17 cellular contexts compared by ENCODE assay signal in the genomic region with DNA sequence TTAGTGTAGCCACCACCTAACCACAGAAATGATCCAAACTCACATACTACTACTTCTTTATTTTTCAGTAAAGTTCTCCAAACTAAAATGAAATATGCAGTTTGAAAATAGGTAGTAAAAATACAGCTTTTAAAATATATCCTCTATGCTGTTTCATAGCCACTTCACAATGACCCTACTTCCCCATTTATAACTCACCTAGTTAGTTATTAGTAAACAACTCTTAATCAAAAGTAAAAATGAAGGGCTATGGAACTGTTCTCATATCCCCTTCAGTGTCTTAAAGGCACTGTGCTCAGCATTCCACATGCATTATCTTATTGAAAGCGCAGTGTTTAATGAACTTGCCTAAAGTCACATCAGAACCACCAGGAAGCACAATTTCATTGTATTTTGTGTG. TPM values are rescaled to one million over a fixed set of nuclear protein-coding genes. Genes with fewer than 3 reads are reported as not detected.
DNase-seq lines count a peak whose midpoint lies in the region; ATAC-seq and TF ChIP-seq lines count a peak whose summit lies in the region.
"Had no signal": no experiment of that assay in that cellular context is flagged by ENCODE, and none has a peak within 500 bp of the region (broad histone marks: within the 10 kb centered on the region; RNA-seq: fewer than 3 reads in every experiment).

No MANE protein-coding gene starts in this region.

- no peaks in the 10 kb centered on the region for H3K4me1 ChIP-seq in CD4-positive, CD25-positive, alpha-beta regulatory T cell (ENCODE audit: control insufficient read depth, insufficient read depth, low read length, poor library complexity, severe bottlenecking)

- H3K27ac ChIP-seq in CD4-positive, CD25-positive, alpha-beta regulatory T cell (ENCODE audit: insufficient read depth, low read length, poor library complexity, severe bottlenecking) = no peak overlapping the region
- H3K27ac ChIP-seq: A549, esophagus muscularis mucosa, PC-9, upper lobe of left lung, WERI-Rb-1 had no signal

- ATAC-seq in CD4-positive, CD25-positive, alpha-beta regulatory T cell (ENCODE audit: low read depth in 2 of 2) = no peak
- ATAC-seq in GM19467 (IDR thresholded peaks at IDR 0.05; ENCODE audit: unreplicated experiment) = peak; percentile 65
- ATAC-seq in HG03135 (IDR thresholded peaks at IDR 0.05; ENCODE audit: unreplicated experiment) = peak; percentile 77
- no peak for ATAC-seq in SK-N-SH treated with all-trans-retinoic acid at 6 μM for 48 hours
- ATAC-seq in HG02610 (IDR thresholded peaks at IDR 0.05; ENCODE audit: unreplicated experiment) = no peak
- ATAC-seq: A549 had no signal

- no peaks in the 10 kb centered on the region for H3K27me3 ChIP-seq in CD4-positive, CD25-positive, alpha-beta regulatory T cell (ENCODE audit: control insufficient read depth, insufficient read depth, low read length)
- H3K27me3 ChIP-seq: esophagus muscularis mucosa, upper lobe of left lung had no signal

- peak overlapping the region in 2 of 4 donors; percentile 28 to 62 for H3K4me3 Mint-ChIP-seq in CD4-positive, CD25-positive, alpha-beta regulatory T cell
- no peak overlapping the region for H3K4me3 Mint-ChIP-seq in immature natural killer cell

- H3K27ac Mint-ChIP-seq in CD4-positive, CD25-positive, alpha-beta regulatory T cell = peak overlapping the region; percentile 2 to 34 (median 5)
- H3K27ac Mint-ChIP-seq in immature natural killer cell = peak overlapping the region in 4 of 6 donors; percentile 15 to 80 (median 48)

- H3K36me3 Mint-ChIP-seq in CD4-positive, CD25-positive, alpha-beta regulatory T cell = no peaks in the 10 kb centered on the region
- no peaks in the 10 kb centered on the region for H3K36me3 Mint-ChIP-seq in immature natural killer cell

- H3K4me1 Mint-ChIP-seq in CD4-positive, CD25-positive, alpha-beta regulatory T cell = peaks cover 26 to 62% (median 36%) of the 10 kb centered on the region in 4 donors
- H3K4me1 Mint-ChIP-seq in immature natural killer cell = peaks cover 51 to 67% of the 10 kb centered on the region in 2 donors

- H3K9me3 Mint-ChIP-seq in CD4-positive, CD25-positive, alpha-beta regulatory T cell = peaks cover 0 to 1% (median 0%) of the 10 kb centered on the region in 7 donors
- H3K9me3 Mint-ChIP-seq in immature natural killer cell = peaks cover 0 to 3% (median 1%) of the 10 kb centered on the region in 6 donors

- no peaks in the 10 kb centered on the region for H3K36me3 ChIP-seq in CD4-positive, CD25-positive, alpha-beta regulatory T cell (ENCODE audit: control insufficient read depth, insufficient read depth, low read length)
- H3K36me3 ChIP-seq: esophagus muscularis mucosa, upper lobe of left lung, WERI-Rb-1 had no signal

- DNase-seq in CD4-positive, CD25-positive, alpha-beta regulatory T cell = no peak
- no peak for DNase-seq in immature natural killer cell
- no peak for DNase-seq in HK-2 (ENCODE audit: unreplicated experiment)
- DNase-seq in nucleus accumbens (lab: John Stamatoyannopoulos, UW) = no peak
- DNase-seq: COR-L47; NCI-H1930; NCI-H526; PC-9; stimulated activated CD4-positive, alpha-beta T cell treated with anti-CD3 and anti-CD28 coated beads, Interleukin-1b, Interleukin-23, amount 100 ng/mL, for 48 hours; upper lobe of left lung; WERI-Rb-1 had no signal

- no peak overlapping the region for H3K4me3 ChIP-seq in CD4-positive, CD25-positive, alpha-beta regulatory T cell (ENCODE audit: low read depth, low read length)
- H3K4me3 ChIP-seq: A549, esophagus muscularis mucosa, PC-9, upper lobe of left lung had no signal

- no peaks in the 10 kb centered on the region for H3K9me3 ChIP-seq in CD4-positive, CD25-positive, alpha-beta regulatory T cell (ENCODE audit: control insufficient read depth in 2 of 2, low read length in 2 of 2)
- H3K9me3 ChIP-seq: A549, esophagus muscularis mucosa, upper lobe of left lung had no signal

- no peaks in the 10 kb centered on the region for H3K27me3 Mint-ChIP-seq in CD4-positive, CD25-positive, alpha-beta regulatory T cell
- H3K27me3 Mint-ChIP-seq in immature natural killer cell (ENCODE audit: low read depth in 3 of 3) = peaks cover 0 to 5% (median 3%) of the 10 kb centered on the region in 3 donors

TF ChIP-seq in SK-N-SH treated with all-trans-retinoic acid at 6 μM for 48 hours, 23 proteins besides CTCF, POLR2A, EP300 and RAD21:
- TF ChIP-seq TCF4 (CRISPR knock-in tag; IDR thresholded peaks at IDR 0.05; ENCODE audit: borderline replicate concordance) = no peak
- TF ChIP-seq POU6F1 (CRISPR knock-in tag; IDR thresholded peaks at IDR 0.05; ENCODE audit: borderline replicate concordance, low read depth) = no peak
- TF ChIP-seq TSHZ2 (CRISPR knock-in tag; IDR thresholded peaks at IDR 0.05) = no peak
- no peak for TF ChIP-seq TOX (CRISPR knock-in tag; IDR thresholded peaks at IDR 0.05; ENCODE audit: borderline replicate concordance)
- TF ChIP-seq ARNTL (CRISPR knock-in tag; IDR thresholded peaks at IDR 0.05; ENCODE audit: borderline replicate concordance, low read depth) = no peak
- TF ChIP-seq ZNF8 (CRISPR knock-in tag; IDR thresholded peaks at IDR 0.05) = no peak
- TF ChIP-seq ISL1 (CRISPR knock-in tag; IDR thresholded peaks at IDR 0.05) = no peak
- no peak for TF ChIP-seq PATZ1 (CRISPR knock-in tag; IDR thresholded peaks at IDR 0.05; ENCODE audit: borderline replicate concordance)
- no peak for TF ChIP-seq RARB (CRISPR knock-in tag; IDR thresholded peaks at IDR 0.05)
- TF ChIP-seq, protein P1, sequence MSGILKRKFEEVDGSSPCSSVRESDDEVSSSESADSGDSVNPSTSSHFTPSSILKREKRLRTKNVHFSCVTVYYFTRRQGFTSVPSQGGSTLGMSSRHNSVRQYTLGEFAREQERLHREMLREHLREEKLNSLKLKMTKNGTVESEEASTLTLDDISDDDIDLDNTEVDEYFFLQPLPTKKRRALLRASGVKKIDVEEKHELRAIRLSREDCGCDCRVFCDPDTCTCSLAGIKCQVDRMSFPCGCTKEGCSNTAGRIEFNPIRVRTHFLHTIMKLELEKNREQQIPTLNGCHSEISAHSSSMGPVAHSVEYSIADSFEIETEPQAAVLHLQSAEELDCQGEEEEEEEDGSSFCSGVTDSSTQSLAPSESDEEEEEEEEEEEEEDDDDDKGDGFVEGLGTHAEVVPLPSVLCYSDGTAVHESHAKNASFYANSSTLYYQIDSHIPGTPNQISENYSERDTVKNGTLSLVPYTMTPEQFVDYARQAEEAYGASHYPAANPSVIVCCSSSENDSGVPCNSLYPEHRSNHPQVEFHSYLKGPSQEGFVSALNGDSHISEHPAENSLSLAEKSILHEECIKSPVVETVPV (CRISPR knock-in tag; IDR thresholded peaks at IDR 0.05) = no peak
- TF ChIP-seq ZFP3 (CRISPR knock-in tag; IDR thresholded peaks at IDR 0.05) = no peak
- no peak for TF ChIP-seq GLIS3 (CRISPR knock-in tag; IDR thresholded peaks at IDR 0.05)

RNA-seq across cellular contexts. Expression of gene KMT2C, which starts 43.5 kb away (rescaled TPM):
- 160 TPM for total RNA-seq in CD4-positive, CD25-positive, alpha-beta regulatory T cell
- polyA plus RNA-seq in CD4-positive, CD25-positive, alpha-beta regulatory T cell = 10 to 100 TPM in 1 of 4 donors, 1 to 10 TPM in 3; 8.6 to 10.4 (median 9.3) TPM
- 10 to 100 TPM in 1 of 3 donors, 1 to 10 TPM in 2; 5.3 to 24.6 (median 5.6) TPM for polyA plus RNA-seq in immature natural killer cell

Comparison
In these comparisons a context has a peak if more than half of its experiments do, and no peak if none do; other contexts are left out.
1. ATAC-seq: peak in GM19467 (single experiment) and HG03135 (single experiment); none in CD4-positive, CD25-positive, alpha-beta regulatory T cell (0 of 2), SK-N-SH treated with all-trans-retinoic acid at 6 μM for 48 hours (single experiment) and HG02610 (single experiment).